Comparison of ENCODE assay signal across 8 cellular contexts in genomic region chr17:57875109-57876022, GRCh38. TPM values are rescaled to one million over a fixed set of nuclear protein-coding genes. Genes with fewer than 3 reads are reported as not detected.
A peak's percentile ranks its signal among the peaks of the same experiment; 100 is the strongest.
DNase-seq lines count a peak whose midpoint lies in the region; ATAC-seq and TF ChIP-seq lines count a peak whose summit lies in the region.

No MANE protein-coding gene starts in this region.

- H4K5ac ChIP-seq in IMR-90 (ENCODE audit: low read depth, low read length), result peak overlapping the region; percentile 79

- H3K23ac ChIP-seq in IMR-90 (ENCODE audit: low read depth, low read length), result peak overlapping the region; percentile 94
- no peak overlapping the region for H3K23ac ChIP-seq in trophoblast cell (ENCODE audit: low read length)

- TF ChIP-seq CTCF in AG09309 (IDR thresholded peaks at IDR 0.05; ENCODE audit: control insufficient read depth, insufficient read depth, low read depth, low read length, missing control alignments) (peak; percentile 76), IMR-90 (conservative IDR thresholded peaks at IDR 0.05; ENCODE audit: low read depth, low read length) (peak; percentile 82)

- no CpG with 5 or more reads among the region's 13 CpGs for WGBS in IMR-90 (ENCODE audit: extremely low coverage in 2 of 2, insufficient read length in 1 of 2), 2 experiments
- no CpG with 5 or more reads among the region's 13 CpGs for WGBS in trophoblast cell (ENCODE audit: extremely low coverage, insufficient coverage, insufficient read length)

- H3K27ac ChIP-seq in IMR-90 (ENCODE audit: insufficient read depth, low read length) (peak overlapping the region; percentile 89), trophoblast cell (ENCODE audit: low read depth, low read length) (peak overlapping the region; percentile 99)

- H3K4me1 ChIP-seq in IMR-90 (ENCODE audit: control insufficient read depth, insufficient read depth, low read length), result peaks cover 50% of the 10 kb centered on the region
- peaks cover 56% of the 10 kb centered on the region in 2 experiments for H3K4me1 ChIP-seq in trophoblast cell (ENCODE audit: control insufficient read depth in 1 of 2, insufficient read depth in 2 of 2, low read length in 2 of 2)

- H3K18ac ChIP-seq in IMR-90 (ENCODE audit: low read depth, low read length), result peak overlapping the region; percentile 79
- peak overlapping the region; percentile 84 for H3K18ac ChIP-seq in trophoblast cell (ENCODE audit: low read length)

- no peaks in the 10 kb centered on the region for H3K9me3 ChIP-seq in IMR-90 (ENCODE audit: control insufficient read depth, insufficient read depth, low read length)
- H3K9me3 ChIP-seq in trophoblast cell (ENCODE audit: insufficient read depth, low read depth, low read length), result no peaks in the 10 kb centered on the region

- H3K9me1 ChIP-seq in IMR-90 (ENCODE audit: insufficient read depth, low read length), result peaks cover 42% of the 10 kb centered on the region

- H3K27me3 ChIP-seq in IMR-90 (ENCODE audit: control insufficient read depth, insufficient read depth, low read length), result no peaks in the 10 kb centered on the region
- H3K27me3 ChIP-seq in trophoblast cell (ENCODE audit: insufficient read depth, low read length), result no peaks in the 10 kb centered on the region

- H3K9ac ChIP-seq in IMR-90 (ENCODE audit: low read depth, low read length), result peak overlapping the region; percentile 49
- H3K9ac ChIP-seq in trophoblast cell (ENCODE audit: low read length), result peak overlapping the region; percentile 46

- H2BK15ac ChIP-seq in IMR-90 (ENCODE audit: low read depth, low read length), result peak overlapping the region; percentile 97

- H2BK20ac ChIP-seq in IMR-90 (ENCODE audit: low read depth, low read length), result peak overlapping the region; percentile 93

- H3K4me3 ChIP-seq in AG09309 (ENCODE audit: control insufficient read depth, low read depth, low read length) (peak overlapping the region; percentile 4; the same call in 1 of the 2 replicates), IMR-90 (ENCODE audit: insufficient read depth, low read depth, low read length) (no peak overlapping the region), trophoblast cell (ENCODE audit: low read depth, low read length) (no peak overlapping the region)

- DNase-seq in AG09309 (ENCODE audit: low read depth), result peak; percentile 95
- DNase-seq in IMR-90, result peak; percentile 99
- peak; percentile 83 for DNase-seq in UCSD-AML1 (lab: John Stamatoyannopoulos, UW; ENCODE audit: unreplicated experiment)
- peak; percentile 98 for DNase-seq in glomerular visceral epithelial cell (ENCODE audit: extremely low spot score)
- DNase-seq in trophoblast cell, result peak; percentile 72 to 80
- DNase-seq in CD1c-positive myeloid dendritic cell (ENCODE audit: extremely low spot score), result no peak
- DNase-seq in germinal center (ENCODE audit: low spot score), result no peak

- peak overlapping the region; percentile 93 for H2AK9ac ChIP-seq in IMR-90 (replicated peaks; ENCODE audit: low read depth, low read length, poor library complexity)

- H2AFZ ChIP-seq in IMR-90 (replicated peaks; ENCODE audit: low read length, poor library complexity) (peak overlapping the region; percentile 45), trophoblast cell (ENCODE audit: insufficient read depth, low read length, poor library complexity) (peak overlapping the region; percentile 61)

- H3K79me1 ChIP-seq in IMR-90 (ENCODE audit: low read depth in 1 of 2, low read length in 2 of 2) (peaks cover 20 to 66% of the 10 kb centered on the region in 2 experiments), trophoblast cell (ENCODE audit: low read length) (peaks cover 37% of the 10 kb centered on the region)

- CTCF ChIA-PET in IMR-90 (lab: Yijun Ruan, JAX), result interaction anchor here (0.6 to 2.0 kb wide), 13 partner anchors 16 to 424 kb away, joined by 3 to 7 read pairs (median 4); no protein-coding TSS in a partner anchor

- H4K91ac ChIP-seq in IMR-90 (ENCODE audit: insufficient read depth, low read depth, low read length), result peak overlapping the region; percentile 98
- peak overlapping the region; percentile 89 for H4K91ac ChIP-seq in trophoblast cell (ENCODE audit: low read depth, low read length)

- dilution Hi-C loops in IMR-90 (cut with HindIII; ENCODE audit: low sequenced_read_pairs, unreplicated experiment), result no loop called here

- H3K4ac ChIP-seq in IMR-90 (ENCODE audit: low read depth, low read length) (peak overlapping the region; percentile 96), trophoblast cell (ENCODE audit: low read depth, low read length) (peak overlapping the region; percentile 68)

- peak; percentile 77 for TF ChIP-seq RAD21 in IMR-90 (IDR thresholded peaks at IDR 0.05; ENCODE audit: low read length)

- H2BK5ac ChIP-seq in IMR-90 (ENCODE audit: low read depth, low read length, poor library complexity, severe bottlenecking) (peak overlapping the region; percentile 98), trophoblast cell (ENCODE audit: low read depth, low read length, poor library complexity) (peak overlapping the region; percentile 92)

- no peaks in the 10 kb centered on the region for H4K20me1 ChIP-seq in IMR-90 (ENCODE audit: insufficient read depth, low read length)

- H3K14ac ChIP-seq in IMR-90 (replicated peaks; ENCODE audit: low read depth, low read length), result peak overlapping the region; percentile 94
- peak overlapping the region; percentile 87 for H3K14ac ChIP-seq in trophoblast cell (ENCODE audit: low read length)

- POLR2A ChIA-PET in IMR-90 (lab: Charles Lee; ENCODE audit: unreplicated experiment), result interaction anchor here (0.6 to 2.2 kb wide), 8 partner anchors 14 to 124 kb away, joined by 3 to 15 read pairs (median 4); partner anchors contain the start of gene CUEDC1

- ATAC-seq in IMR-90 (ENCODE audit: low read depth) (peak; percentile 75), HG03039 (IDR thresholded peaks at IDR 0.05; ENCODE audit: unreplicated experiment) (no peak)

- H3K4me2 ChIP-seq in IMR-90 (ENCODE audit: low read depth, low read length) (peak overlapping the region; percentile 64), trophoblast cell (ENCODE audit: low read length) (peak overlapping the region; percentile 26)

- peak; percentile 55 for TF ChIP-seq POLR2A in IMR-90 (IDR thresholded peaks at IDR 0.05; ENCODE audit: low read depth, low read length)

- H2BK12ac ChIP-seq in trophoblast cell (ENCODE audit: low read length), result peak overlapping the region; percentile 92

- peak overlapping the region; percentile 22 for H4K12ac ChIP-seq in trophoblast cell (ENCODE audit: low read depth, low read length)

- peak overlapping the region; percentile 100 for H2AK5ac ChIP-seq in IMR-90 (ENCODE audit: low read depth, low read length)
- H2AK5ac ChIP-seq in trophoblast cell (ENCODE audit: low read length), result peak overlapping the region; percentile 97

- H3K56ac ChIP-seq in IMR-90 (ENCODE audit: extremely low read depth, insufficient read depth, low read length), result peak overlapping the region; percentile 83

- H3K36me3 ChIP-seq in IMR-90 (ENCODE audit: control insufficient read depth, insufficient read depth, low read length) (peaks cover 32% of the 10 kb centered on the region), trophoblast cell (ENCODE audit: control insufficient read depth in 1 of 2, insufficient read depth in 2 of 2, low read length in 2 of 2) (peaks cover 17 to 20% of the 10 kb centered on the region in 2 experiments)

- no TSS peak for BruUV-seq in IMR-90 (replicated peaks; lab: Mats Ljungman, UMichigan)

- in situ Hi-C loops in IMR-90 (cut with MboI; ENCODE audit: low sequenced_read_pairs), result no loop called here

- H3K79me2 ChIP-seq in trophoblast cell (ENCODE audit: control insufficient read depth, insufficient read depth, low read length, poor library complexity), result peaks cover 6% of the 10 kb centered on the region

- H2BK120ac ChIP-seq in IMR-90 (ENCODE audit: low read depth, low read length), result peak overlapping the region; percentile 97
- peak overlapping the region; percentile 92 for H2BK120ac ChIP-seq in trophoblast cell (ENCODE audit: insufficient read depth, low read length, poor library complexity)

- H4K8ac ChIP-seq in IMR-90 (ENCODE audit: low read depth in 2 of 2, low read length in 2 of 2) (peak overlapping the region; percentile 80 to 95), trophoblast cell (ENCODE audit: low read depth, low read length) (peak overlapping the region; percentile 80)

- intact Hi-C loops in IMR-90 (cut with micrococcal nuclease), result loop anchor here (1.0 to 2.0 kb wide), 5 partner anchors 14 to 112 kb away; partner anchors contain the start of gene CUEDC1

TF ChIP-seq in IMR-90, 13 proteins besides CTCF, POLR2A, EP300 and RAD21 (continues in another document):
- TF ChIP-seq MAZ (IDR thresholded peaks at IDR 0.05; ENCODE audit: borderline replicate concordance, low read depth, low read length) (peak; percentile 87), RCOR1 (IDR thresholded peaks at IDR 0.05; ENCODE audit: insufficient replicate concordance, low read length) (peak; percentile 93), BHLHE40 (IDR thresholded peaks at IDR 0.05; ENCODE audit: low read depth, low read length) (peak; percentile 82), RFX5 (IDR thresholded peaks at IDR 0.05; ENCODE audit: low read depth, low read length) (no peak), FOS (IDR thresholded peaks at IDR 0.05; ENCODE audit: low read depth, low read length) (peak; percentile 72; the same call in 1 of the 2 replicates), CHD1 (IDR thresholded peaks at IDR 0.05; ENCODE audit: low read depth, low read length) (peak; percentile 86; the same call in 1 of the 2 replicates), MXI1 (IDR thresholded peaks at IDR 0.05; ENCODE audit: borderline replicate concordance, low read depth, low read length) (0 out of 2 replicates have a peak, but pooled peaks have one; percentile 42), MAFK (IDR thresholded peaks at IDR 0.05; ENCODE audit: low read depth, low read length) (peak; percentile 46; the same call in 1 of the 2 replicates), NFE2L2 (IDR thresholded peaks at IDR 0.05; ENCODE audit: low read depth, low read length) (peak; percentile 26; the same call in 1 of the 2 replicates)
- TF ChIP-seq, protein P1, sequence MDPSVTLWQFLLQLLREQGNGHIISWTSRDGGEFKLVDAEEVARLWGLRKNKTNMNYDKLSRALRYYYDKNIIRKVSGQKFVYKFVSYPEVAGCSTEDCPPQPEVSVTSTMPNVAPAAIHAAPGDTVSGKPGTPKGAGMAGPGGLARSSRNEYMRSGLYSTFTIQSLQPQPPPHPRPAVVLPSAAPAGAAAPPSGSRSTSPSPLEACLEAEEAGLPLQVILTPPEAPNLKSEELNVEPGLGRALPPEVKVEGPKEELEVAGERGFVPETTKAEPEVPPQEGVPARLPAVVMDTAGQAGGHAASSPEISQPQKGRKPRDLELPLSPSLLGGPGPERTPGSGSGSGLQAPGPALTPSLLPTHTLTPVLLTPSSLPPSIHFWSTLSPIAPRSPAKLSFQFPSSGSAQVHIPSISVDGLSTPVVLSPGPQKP (IDR thresholded peaks at IDR 0.05; ENCODE audit: borderline replicate concordance, low read depth, low read length), result no peak

RNA-seq across cellular contexts. Expression of gene MRPS23, which starts 25.5 kb away (rescaled TPM):
- total RNA-seq in IMR-90 (2012; rRNA removed), result 37.3 and 41.7 TPM in 2 replicates
- polyA plus RNA-seq in IMR-90 (2012; rRNA removed), result 22.1 and 23.5 TPM in 2 replicates
- polyA plus RNA-seq in IMR-90 (2012; cell fraction: cytosol; rRNA removed), result 22.4 and 35.2 TPM in 2 replicates
- 9.9 and 18.3 TPM in 2 replicates for polyA plus RNA-seq in IMR-90 (2012; cell fraction: nucleus; rRNA removed; ENCODE audit: low replicate concordance)
- polyA plus RNA-seq in trophoblast cell (2013), result 14.8 and 17.1 TPM in 2 replicates

Comparison
In these comparisons a context has a peak if more than half of its experiments do, and no peak if none do; other contexts are left out.
1. DNase-seq: peak in AG09309 (single experiment), IMR-90 (single experiment), UCSD-AML1 (single experiment), glomerular visceral epithelial cell (single experiment) and trophoblast cell (2 of 2); none in CD1c-positive myeloid dendritic cell (single experiment) and germinal center (single experiment).